Comparison of ENCODE assay signal across 1 cellular context in the genomic region with DNA sequence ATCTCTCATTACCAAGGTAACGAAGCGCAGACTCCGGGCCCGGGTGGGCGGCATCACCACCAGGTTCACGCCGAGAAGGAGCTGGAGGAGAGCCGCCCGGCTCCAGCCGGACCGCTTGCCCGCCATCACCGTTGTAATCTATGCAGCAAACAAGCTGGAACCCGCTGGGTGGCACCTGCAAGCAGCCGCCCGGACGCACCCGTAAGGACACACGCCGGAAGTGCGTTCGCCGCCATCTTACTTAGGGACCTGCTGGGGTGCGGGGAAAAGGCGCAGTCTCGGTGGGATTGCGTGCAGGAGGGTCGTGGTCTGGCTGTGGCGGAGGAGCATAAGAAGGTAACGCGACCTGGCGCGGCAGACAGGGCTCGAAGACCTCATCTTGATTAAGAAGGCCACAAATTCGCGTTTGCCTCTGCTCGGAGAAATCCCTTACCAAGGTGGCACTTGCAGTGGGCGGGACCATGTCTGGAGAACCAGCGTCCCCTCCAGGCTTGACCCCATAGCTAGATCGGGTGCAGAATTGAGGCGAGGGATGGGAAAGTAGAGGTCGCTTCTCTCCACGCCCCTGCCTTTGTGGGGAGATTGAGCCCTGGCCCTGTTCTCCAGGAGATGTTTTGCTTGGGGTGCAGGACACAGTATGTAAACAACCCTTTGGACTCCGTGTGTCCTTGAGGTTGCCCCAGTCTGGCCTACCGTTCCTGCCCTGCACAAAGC.
TF ChIP-seq lines count a peak whose summit lies in the region.

A gene with protein sequence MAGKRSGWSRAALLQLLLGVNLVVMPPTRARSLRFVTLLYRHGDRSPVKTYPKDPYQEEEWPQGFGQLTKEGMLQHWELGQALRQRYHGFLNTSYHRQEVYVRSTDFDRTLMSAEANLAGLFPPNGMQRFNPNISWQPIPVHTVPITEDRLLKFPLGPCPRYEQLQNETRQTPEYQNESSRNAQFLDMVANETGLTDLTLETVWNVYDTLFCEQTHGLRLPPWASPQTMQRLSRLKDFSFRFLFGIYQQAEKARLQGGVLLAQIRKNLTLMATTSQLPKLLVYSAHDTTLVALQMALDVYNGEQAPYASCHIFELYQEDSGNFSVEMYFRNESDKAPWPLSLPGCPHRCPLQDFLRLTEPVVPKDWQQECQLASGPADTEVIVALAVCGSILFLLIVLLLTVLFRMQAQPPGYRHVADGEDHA (minus strand): TSS at position 151 of the 714 bp plus-strand sequence. CDS start 25 bp downstream, at position 126.

TF ChIP-seq in K562, 482 proteins besides CTCF, POLR2A, EP300 and RAD21 (continued from another document and continues in another):
- TF ChIP-seq, protein P1, sequence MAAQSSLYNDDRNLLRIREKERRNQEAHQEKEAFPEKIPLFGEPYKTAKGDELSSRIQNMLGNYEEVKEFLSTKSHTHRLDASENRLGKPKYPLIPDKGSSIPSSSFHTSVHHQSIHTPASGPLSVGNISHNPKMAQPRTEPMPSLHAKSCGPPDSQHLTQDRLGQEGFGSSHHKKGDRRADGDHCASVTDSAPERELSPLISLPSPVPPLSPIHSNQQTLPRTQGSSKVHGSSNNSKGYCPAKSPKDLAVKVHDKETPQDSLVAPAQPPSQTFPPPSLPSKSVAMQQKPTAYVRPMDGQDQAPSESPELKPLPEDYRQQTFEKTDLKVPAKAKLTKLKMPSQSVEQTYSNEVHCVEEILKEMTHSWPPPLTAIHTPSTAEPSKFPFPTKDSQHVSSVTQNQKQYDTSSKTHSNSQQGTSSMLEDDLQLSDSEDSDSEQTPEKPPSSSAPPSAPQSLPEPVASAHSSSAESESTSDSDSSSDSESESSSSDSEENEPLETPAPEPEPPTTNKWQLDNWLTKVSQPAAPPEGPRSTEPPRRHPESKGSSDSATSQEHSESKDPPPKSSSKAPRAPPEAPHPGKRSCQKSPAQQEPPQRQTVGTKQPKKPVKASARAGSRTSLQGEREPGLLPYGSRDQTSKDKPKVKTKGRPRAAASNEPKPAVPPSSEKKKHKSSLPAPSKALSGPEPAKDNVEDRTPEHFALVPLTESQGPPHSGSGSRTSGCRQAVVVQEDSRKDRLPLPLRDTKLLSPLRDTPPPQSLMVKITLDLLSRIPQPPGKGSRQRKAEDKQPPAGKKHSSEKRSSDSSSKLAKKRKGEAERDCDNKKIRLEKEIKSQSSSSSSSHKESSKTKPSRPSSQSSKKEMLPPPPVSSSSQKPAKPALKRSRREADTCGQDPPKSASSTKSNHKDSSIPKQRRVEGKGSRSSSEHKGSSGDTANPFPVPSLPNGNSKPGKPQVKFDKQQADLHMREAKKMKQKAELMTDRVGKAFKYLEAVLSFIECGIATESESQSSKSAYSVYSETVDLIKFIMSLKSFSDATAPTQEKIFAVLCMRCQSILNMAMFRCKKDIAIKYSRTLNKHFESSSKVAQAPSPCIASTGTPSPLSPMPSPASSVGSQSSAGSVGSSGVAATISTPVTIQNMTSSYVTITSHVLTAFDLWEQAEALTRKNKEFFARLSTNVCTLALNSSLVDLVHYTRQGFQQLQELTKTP (IDR thresholded peaks at IDR 0.05; ENCODE audit: low read depth in 1 of 2, partially characterized antibody in 2 of 2), result no peak
- TF ChIP-seq, protein P2, sequence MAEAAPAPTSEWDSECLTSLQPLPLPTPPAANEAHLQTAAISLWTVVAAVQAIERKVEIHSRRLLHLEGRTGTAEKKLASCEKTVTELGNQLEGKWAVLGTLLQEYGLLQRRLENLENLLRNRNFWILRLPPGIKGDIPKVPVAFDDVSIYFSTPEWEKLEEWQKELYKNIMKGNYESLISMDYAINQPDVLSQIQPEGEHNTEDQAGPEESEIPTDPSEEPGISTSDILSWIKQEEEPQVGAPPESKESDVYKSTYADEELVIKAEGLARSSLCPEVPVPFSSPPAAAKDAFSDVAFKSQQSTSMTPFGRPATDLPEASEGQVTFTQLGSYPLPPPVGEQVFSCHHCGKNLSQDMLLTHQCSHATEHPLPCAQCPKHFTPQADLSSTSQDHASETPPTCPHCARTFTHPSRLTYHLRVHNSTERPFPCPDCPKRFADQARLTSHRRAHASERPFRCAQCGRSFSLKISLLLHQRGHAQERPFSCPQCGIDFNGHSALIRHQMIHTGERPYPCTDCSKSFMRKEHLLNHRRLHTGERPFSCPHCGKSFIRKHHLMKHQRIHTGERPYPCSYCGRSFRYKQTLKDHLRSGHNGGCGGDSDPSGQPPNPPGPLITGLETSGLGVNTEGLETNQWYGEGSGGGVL (CRISPR knock-in tag; IDR thresholded peaks at IDR 0.05), result no peak
- peak; percentile 99 for TF ChIP-seq GTF2E2 (tag; IDR thresholded peaks at IDR 0.05)
- TF ChIP-seq FOSL1 (tag; conservative IDR thresholded peaks at IDR 0.05), result peak; percentile 66
- TF ChIP-seq KDM4B (IDR thresholded peaks at IDR 0.05; ENCODE audit: borderline replicate concordance in 2 of 2, low read depth in 1 of 2), result peak in 1 of 2 experiments; percentile 87; a peak in 1 of 4 replicates
- TF ChIP-seq MCM3 (IDR thresholded peaks at IDR 0.05), result no peak
- TF ChIP-seq CCAR2 (IDR thresholded peaks at IDR 0.05; ENCODE audit: low read depth, low read length), result no peak
- peak; percentile 91; the same call in 1 of the 2 replicates for TF ChIP-seq THRAP3 (IDR thresholded peaks at IDR 0.05; ENCODE audit: borderline replicate concordance)
- peak in 1 of 2 experiments; percentile 63; a peak in 2 of 4 replicates for TF ChIP-seq FOXA3 (CRISPR knock-in tag; conservative IDR thresholded peaks at IDR 0.05 in 1 of 2, IDR thresholded peaks at IDR 0.05 in 1 of 2)
- TF ChIP-seq OTX1 (CRISPR knock-in tag; IDR thresholded peaks at IDR 0.05), result no peak
- TF ChIP-seq XRCC3 (IDR thresholded peaks at IDR 0.05), result no peak; the same call in 1 of the 2 replicates
- TF ChIP-seq ZNF175 (CRISPR knock-in tag; IDR thresholded peaks at IDR 0.05; ENCODE audit: low read depth), result peak; percentile 92
- TF ChIP-seq, protein P3, sequence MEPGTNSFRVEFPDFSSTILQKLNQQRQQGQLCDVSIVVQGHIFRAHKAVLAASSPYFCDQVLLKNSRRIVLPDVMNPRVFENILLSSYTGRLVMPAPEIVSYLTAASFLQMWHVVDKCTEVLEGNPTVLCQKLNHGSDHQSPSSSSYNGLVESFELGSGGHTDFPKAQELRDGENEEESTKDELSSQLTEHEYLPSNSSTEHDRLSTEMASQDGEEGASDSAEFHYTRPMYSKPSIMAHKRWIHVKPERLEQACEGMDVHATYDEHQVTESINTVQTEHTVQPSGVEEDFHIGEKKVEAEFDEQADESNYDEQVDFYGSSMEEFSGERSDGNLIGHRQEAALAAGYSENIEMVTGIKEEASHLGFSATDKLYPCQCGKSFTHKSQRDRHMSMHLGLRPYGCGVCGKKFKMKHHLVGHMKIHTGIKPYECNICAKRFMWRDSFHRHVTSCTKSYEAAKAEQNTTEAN (CRISPR knock-in tag; IDR thresholded peaks at IDR 0.05), result no peak; the same call in 1 of the 2 replicates
- TF ChIP-seq ZNF764 (CRISPR knock-in tag; IDR thresholded peaks at IDR 0.05; ENCODE audit: low read depth), result no peak
- TF ChIP-seq SRSF9 (IDR thresholded peaks at IDR 0.05; ENCODE audit: borderline replicate concordance, low read depth, low read length), result no peak
- no peak for TF ChIP-seq IRF2 (CRISPR knock-in tag; IDR thresholded peaks at IDR 0.05)
- TF ChIP-seq BDP1 (IDR thresholded peaks at IDR 0.05; ENCODE audit: insufficient read depth, insufficient read length), result no peak
- TF ChIP-seq ESRRB (CRISPR knock-in tag; IDR thresholded peaks at IDR 0.05; ENCODE audit: borderline replicate concordance), result no peak
- TF ChIP-seq BCL6 (CRISPR knock-in tag; IDR thresholded peaks at IDR 0.05), result no peak
- TF ChIP-seq ZNF354B (CRISPR knock-in tag; IDR thresholded peaks at IDR 0.05), result no peak
- no peak for TF ChIP-seq ZSCAN32 (CRISPR knock-in tag; IDR thresholded peaks at IDR 0.05)
- peak; percentile 75; the same call in 1 of the 2 replicates for TF ChIP-seq NR1H2 (CRISPR knock-in tag; IDR thresholded peaks at IDR 0.05)
- TF ChIP-seq, protein P4, sequence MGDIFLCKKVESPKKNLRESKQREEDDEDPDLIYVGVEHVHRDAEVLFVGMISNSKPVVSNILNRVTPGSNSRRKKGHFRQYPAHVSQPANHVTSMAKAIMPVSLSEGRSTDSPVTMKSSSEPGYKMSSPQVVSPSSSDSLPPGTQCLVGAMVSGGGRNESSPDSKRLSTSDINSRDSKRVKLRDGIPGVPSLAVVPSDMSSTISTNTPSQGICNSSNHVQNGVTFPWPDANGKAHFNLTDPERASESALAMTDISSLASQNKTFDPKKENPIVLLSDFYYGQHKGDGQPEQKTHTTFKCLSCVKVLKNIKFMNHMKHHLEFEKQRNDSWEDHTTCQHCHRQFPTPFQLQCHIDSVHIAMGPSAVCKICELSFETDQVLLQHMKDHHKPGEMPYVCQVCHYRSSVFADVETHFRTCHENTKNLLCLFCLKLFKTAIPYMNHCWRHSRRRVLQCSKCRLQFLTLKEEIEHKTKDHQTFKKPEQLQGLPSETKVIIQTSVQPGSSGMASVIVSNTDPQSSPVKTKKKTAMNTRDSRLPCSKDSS (IDR thresholded peaks at IDR 0.05; ENCODE audit: low read depth, partially characterized antibody), result no peak
- peak; percentile 99 for TF ChIP-seq XRCC5 (IDR thresholded peaks at IDR 0.05; ENCODE audit: low read depth, low read length)
- TF ChIP-seq RBM34 (IDR thresholded peaks at IDR 0.05; ENCODE audit: borderline replicate concordance, insufficient read depth, low read length), result no peak
- TF ChIP-seq CBX1 (IDR thresholded peaks at IDR 0.05; ENCODE audit: low read depth), result peak; percentile 64; the same call in 1 of the 2 replicates
- no peak for TF ChIP-seq STAT5B (CRISPR knock-in tag; IDR thresholded peaks at IDR 0.05)
- TF ChIP-seq, protein P5, sequence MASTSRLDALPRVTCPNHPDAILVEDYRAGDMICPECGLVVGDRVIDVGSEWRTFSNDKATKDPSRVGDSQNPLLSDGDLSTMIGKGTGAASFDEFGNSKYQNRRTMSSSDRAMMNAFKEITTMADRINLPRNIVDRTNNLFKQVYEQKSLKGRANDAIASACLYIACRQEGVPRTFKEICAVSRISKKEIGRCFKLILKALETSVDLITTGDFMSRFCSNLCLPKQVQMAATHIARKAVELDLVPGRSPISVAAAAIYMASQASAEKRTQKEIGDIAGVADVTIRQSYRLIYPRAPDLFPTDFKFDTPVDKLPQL (IDR thresholded peaks at IDR 0.05; ENCODE audit: extremely low read depth, insufficient read length), result peak; percentile 79
- TF ChIP-seq CBFA2T3 (IDR thresholded peaks at IDR 0.05), result no peak; the same call in 1 of the 2 replicates
- TF ChIP-seq TAF15 (IDR thresholded peaks at IDR 0.05; ENCODE audit: low read depth, low read length), result no peak
- TF ChIP-seq KLF16 (IDR thresholded peaks at IDR 0.05), result no peak
- TF ChIP-seq, protein P6, sequence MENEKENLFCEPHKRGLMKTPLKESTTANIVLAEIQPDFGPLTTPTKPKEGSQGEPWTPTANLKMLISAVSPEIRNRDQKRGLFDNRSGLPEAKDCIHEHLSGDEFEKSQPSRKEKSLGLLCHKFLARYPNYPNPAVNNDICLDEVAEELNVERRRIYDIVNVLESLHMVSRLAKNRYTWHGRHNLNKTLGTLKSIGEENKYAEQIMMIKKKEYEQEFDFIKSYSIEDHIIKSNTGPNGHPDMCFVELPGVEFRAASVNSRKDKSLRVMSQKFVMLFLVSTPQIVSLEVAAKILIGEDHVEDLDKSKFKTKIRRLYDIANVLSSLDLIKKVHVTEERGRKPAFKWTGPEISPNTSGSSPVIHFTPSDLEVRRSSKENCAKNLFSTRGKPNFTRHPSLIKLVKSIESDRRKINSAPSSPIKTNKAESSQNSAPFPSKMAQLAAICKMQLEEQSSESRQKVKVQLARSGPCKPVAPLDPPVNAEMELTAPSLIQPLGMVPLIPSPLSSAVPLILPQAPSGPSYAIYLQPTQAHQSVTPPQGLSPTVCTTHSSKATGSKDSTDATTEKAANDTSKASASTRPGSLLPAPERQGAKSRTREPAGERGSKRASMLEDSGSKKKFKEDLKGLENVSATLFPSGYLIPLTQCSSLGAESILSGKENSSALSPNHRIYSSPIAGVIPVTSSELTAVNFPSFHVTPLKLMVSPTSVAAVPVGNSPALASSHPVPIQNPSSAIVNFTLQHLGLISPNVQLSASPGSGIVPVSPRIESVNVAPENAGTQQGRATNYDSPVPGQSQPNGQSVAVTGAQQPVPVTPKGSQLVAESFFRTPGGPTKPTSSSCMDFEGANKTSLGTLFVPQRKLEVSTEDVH (IDR thresholded peaks at IDR 0.05; ENCODE audit: low read depth, partially characterized antibody), result peak; percentile 88
- TF ChIP-seq CEBPG (CRISPR knock-in tag; IDR thresholded peaks at IDR 0.05), result 0 out of 2 replicates have a peak, but pooled peaks have one; percentile 15
- no peak for TF ChIP-seq CEBPG (tag; conservative IDR thresholded peaks at IDR 0.05 in 1 of 2, IDR thresholded peaks at IDR 0.05 in 1 of 2)
- TF ChIP-seq PTBP1 (IDR thresholded peaks at IDR 0.05; ENCODE audit: low read depth, low read length), result no peak
- peak; percentile 98 for TF ChIP-seq RBFOX2 (IDR thresholded peaks at IDR 0.05; ENCODE audit: low read depth, low read length)
- TF ChIP-seq NRF1 (conservative IDR thresholded peaks at IDR 0.05 in 1 of 2, IDR thresholded peaks at IDR 0.05 in 1 of 2), result peak in 1 of 2 experiments; percentile 30; a peak in 1 of 4 replicates
- TF ChIP-seq, protein P7, sequence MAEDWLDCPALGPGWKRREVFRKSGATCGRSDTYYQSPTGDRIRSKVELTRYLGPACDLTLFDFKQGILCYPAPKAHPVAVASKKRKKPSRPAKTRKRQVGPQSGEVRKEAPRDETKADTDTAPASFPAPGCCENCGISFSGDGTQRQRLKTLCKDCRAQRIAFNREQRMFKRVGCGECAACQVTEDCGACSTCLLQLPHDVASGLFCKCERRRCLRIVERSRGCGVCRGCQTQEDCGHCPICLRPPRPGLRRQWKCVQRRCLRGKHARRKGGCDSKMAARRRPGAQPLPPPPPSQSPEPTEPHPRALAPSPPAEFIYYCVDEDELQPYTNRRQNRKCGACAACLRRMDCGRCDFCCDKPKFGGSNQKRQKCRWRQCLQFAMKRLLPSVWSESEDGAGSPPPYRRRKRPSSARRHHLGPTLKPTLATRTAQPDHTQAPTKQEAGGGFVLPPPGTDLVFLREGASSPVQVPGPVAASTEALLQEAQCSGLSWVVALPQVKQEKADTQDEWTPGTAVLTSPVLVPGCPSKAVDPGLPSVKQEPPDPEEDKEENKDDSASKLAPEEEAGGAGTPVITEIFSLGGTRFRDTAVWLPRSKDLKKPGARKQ (CRISPR knock-in tag; IDR thresholded peaks at IDR 0.05), result no peak
- peak; percentile 92 for TF ChIP-seq CTBP1 (IDR thresholded peaks at IDR 0.05; ENCODE audit: borderline replicate concordance)
- TF ChIP-seq, protein P8, sequence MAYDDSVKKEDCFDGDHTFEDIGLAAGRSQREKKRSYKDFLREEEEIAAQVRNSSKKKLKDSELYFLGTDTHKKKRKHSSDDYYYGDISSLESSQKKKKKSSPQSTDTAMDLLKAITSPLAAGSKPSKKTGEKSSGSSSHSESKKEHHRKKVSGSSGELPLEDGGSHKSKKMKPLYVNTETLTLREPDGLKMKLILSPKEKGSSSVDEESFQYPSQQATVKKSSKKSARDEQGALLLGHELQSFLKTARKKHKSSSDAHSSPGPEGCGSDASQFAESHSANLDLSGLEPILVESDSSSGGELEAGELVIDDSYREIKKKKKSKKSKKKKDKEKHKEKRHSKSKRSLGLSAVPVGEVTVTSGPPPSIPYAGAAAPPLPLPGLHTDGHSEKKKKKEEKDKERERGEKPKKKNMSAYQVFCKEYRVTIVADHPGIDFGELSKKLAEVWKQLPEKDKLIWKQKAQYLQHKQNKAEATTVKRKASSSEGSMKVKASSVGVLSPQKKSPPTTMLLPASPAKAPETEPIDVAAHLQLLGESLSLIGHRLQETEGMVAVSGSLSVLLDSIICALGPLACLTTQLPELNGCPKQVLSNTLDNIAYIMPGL (CRISPR knock-in tag; IDR thresholded peaks at IDR 0.05), result peak; percentile 87
